1 cellular context compared by ENCODE assay signal in the genomic region with DNA sequence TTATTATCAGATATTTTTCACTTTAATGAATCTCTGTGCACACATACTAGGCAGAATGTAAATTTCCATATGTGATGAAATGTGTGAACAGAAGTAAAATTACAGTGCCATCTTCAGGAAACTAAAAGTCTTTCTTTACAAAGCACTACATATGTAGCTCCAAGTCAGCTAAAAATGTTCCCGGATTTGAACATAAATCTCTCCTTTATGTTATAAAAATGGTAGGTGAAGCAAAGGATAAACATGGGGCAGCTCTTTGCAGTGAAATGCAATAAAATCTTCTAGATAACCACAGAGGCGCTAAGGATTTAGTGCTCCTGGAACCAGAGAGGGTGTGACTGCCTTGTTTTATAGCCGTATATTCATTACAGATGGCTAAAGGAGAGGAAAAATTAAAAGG.
A peak's percentile ranks its signal among the peaks of the same experiment; 100 is the strongest.
TF ChIP-seq lines count a peak whose summit lies in the region.

No MANE protein-coding gene starts in this region.

TF ChIP-seq in HEK293, 187 proteins besides CTCF, POLR2A, EP300 and RAD21 (continued from another document):
- TF ChIP-seq, protein P1, sequence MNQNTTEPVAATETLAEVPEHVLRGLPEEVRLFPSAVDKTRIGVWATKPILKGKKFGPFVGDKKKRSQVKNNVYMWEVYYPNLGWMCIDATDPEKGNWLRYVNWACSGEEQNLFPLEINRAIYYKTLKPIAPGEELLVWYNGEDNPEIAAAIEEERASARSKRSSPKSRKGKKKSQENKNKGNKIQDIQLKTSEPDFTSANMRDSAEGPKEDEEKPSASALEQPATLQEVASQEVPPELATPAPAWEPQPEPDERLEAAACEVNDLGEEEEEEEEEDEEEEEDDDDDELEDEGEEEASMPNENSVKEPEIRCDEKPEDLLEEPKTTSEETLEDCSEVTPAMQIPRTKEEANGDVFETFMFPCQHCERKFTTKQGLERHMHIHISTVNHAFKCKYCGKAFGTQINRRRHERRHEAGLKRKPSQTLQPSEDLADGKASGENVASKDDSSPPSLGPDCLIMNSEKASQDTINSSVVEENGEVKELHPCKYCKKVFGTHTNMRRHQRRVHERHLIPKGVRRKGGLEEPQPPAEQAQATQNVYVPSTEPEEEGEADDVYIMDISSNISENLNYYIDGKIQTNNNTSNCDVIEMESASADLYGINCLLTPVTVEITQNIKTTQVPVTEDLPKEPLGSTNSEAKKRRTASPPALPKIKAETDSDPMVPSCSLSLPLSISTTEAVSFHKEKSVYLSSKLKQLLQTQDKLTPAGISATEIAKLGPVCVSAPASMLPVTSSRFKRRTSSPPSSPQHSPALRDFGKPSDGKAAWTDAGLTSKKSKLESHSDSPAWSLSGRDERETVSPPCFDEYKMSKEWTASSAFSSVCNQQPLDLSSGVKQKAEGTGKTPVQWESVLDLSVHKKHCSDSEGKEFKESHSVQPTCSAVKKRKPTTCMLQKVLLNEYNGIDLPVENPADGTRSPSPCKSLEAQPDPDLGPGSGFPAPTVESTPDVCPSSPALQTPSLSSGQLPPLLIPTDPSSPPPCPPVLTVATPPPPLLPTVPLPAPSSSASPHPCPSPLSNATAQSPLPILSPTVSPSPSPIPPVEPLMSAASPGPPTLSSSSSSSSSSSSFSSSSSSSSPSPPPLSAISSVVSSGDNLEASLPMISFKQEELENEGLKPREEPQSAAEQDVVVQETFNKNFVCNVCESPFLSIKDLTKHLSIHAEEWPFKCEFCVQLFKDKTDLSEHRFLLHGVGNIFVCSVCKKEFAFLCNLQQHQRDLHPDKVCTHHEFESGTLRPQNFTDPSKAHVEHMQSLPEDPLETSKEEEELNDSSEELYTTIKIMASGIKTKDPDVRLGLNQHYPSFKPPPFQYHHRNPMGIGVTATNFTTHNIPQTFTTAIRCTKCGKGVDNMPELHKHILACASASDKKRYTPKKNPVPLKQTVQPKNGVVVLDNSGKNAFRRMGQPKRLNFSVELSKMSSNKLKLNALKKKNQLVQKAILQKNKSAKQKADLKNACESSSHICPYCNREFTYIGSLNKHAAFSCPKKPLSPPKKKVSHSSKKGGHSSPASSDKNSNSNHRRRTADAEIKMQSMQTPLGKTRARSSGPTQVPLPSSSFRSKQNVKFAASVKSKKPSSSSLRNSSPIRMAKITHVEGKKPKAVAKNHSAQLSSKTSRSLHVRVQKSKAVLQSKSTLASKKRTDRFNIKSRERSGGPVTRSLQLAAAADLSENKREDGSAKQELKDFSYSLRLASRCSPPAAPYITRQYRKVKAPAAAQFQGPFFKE (tag by site-specific recombination; IDR thresholded peaks at IDR 0.05; ENCODE audit: borderline replicate concordance): no peak
- TF ChIP-seq ZNF623 (tag by site-specific recombination; IDR thresholded peaks at IDR 0.05) (no peak), ZNF433 (tag by site-specific recombination; IDR thresholded peaks at IDR 0.05; ENCODE audit: low read depth) (no peak), ZNF521 (tag by site-specific recombination; IDR thresholded peaks at IDR 0.05) (no peak)
- TF ChIP-seq, protein P2, sequence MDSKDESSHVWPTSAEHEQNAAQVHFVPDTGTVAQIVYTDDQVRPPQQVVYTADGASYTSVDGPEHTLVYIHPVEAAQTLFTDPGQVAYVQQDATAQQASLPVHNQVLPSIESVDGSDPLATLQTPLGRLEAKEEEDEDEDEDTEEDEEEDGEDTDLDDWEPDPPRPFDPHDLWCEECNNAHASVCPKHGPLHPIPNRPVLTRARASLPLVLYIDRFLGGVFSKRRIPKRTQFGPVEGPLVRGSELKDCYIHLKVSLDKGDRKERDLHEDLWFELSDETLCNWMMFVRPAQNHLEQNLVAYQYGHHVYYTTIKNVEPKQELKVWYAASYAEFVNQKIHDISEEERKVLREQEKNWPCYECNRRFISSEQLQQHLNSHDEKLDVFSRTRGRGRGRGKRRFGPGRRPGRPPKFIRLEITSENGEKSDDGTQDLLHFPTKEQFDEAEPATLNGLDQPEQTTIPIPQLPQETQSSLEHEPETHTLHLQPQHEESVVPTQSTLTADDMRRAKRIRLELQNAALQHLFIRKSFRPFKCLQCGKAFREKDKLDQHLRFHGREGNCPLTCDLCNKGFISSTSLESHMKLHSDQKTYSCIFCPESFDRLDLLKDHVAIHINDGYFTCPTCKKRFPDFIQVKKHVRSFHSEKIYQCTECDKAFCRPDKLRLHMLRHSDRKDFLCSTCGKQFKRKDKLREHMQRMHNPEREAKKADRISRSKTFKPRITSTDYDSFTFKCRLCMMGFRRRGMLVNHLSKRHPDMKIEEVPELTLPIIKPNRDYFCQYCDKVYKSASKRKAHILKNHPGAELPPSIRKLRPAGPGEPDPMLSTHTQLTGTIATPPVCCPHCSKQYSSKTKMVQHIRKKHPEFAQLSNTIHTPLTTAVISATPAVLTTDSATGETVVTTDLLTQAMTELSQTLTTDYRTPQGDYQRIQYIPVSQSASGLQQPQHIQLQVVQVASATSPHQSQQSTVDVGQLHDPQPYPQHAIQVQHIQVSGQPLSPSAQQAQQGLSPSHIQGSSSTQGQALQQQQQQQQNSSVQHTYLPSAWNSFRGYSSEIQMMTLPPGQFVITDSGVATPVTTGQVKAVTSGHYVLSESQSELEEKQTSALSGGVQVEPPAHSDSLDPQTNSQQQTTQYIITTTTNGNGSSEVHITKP (tag by site-specific recombination; IDR thresholded peaks at IDR 0.05): no peak
- TF ChIP-seq, protein P3, sequence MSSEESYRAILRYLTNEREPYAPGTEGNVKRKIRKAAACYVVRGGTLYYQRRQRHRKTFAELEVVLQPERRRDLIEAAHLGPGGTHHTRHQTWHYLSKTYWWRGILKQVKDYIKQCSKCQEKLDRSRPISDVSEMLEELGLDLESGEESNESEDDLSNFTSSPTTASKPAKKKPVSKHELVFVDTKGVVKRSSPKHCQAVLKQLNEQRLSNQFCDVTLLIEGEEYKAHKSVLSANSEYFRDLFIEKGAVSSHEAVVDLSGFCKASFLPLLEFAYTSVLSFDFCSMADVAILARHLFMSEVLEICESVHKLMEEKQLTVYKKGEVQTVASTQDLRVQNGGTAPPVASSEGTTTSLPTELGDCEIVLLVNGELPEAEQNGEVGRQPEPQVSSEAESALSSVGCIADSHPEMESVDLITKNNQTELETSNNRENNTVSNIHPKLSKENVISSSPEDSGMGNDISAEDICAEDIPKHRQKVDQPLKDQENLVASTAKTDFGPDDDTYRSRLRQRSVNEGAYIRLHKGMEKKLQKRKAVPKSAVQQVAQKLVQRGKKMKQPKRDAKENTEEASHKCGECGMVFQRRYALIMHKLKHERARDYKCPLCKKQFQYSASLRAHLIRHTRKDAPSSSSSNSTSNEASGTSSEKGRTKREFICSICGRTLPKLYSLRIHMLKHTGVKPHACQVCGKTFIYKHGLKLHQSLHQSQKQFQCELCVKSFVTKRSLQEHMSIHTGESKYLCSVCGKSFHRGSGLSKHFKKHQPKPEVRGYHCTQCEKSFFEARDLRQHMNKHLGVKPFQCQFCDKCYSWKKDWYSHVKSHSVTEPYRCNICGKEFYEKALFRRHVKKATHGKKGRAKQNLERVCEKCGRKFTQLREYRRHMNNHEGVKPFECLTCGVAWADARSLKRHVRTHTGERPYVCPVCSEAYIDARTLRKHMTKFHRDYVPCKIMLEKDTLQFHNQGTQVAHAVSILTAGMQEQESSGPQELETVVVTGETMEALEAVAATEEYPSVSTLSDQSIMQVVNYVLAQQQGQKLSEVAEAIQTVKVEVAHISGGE (tag by site-specific recombination; conservative IDR thresholded peaks at IDR 0.05; ENCODE audit: low read depth): no peak
- TF ChIP-seq, protein P4, sequence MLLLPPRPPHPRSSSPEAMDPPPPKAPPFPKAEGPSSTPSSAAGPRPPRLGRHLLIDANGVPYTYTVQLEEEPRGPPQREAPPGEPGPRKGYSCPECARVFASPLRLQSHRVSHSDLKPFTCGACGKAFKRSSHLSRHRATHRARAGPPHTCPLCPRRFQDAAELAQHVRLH (tag by site-specific recombination; IDR thresholded peaks at IDR 0.05): 0 out of 2 replicates have a peak, but pooled peaks have one; percentile 57
